11 cellular contexts compared by ENCODE assay signal in genomic region chr2:88187927-88188326, GRCh38. TPM values are rescaled to one million over a fixed set of nuclear protein-coding genes. Genes with fewer than 3 reads are reported as not detected.
DNase-seq lines count a peak whose midpoint lies in the region; ATAC-seq, FAIRE-seq and TF ChIP-seq lines count a peak whose summit lies in the region.
"Had no signal": no experiment of that assay in that cellular context is flagged by ENCODE, and none has a peak within 500 bp of the region (broad histone marks: within the 10 kb centered on the region; RNA-seq: fewer than 3 reads in every experiment).

No MANE protein-coding gene starts in this region.

- POLR2A ChIA-PET in K562 (lab: Yijun Ruan, JAX) = no interaction called here

- BruUV-seq in K562 (replicated peaks; lab: Mats Ljungman, UMichigan) = no TSS peak

- intact Hi-C loops in K562 (cut with micrococcal nuclease) = loop anchor here (1.0 to 5.0 kb wide), 3 partner anchors 126 to 364 kb away; no protein-coding TSS in a partner anchor

- H3K4me2 ChIP-seq in MM.1S (ENCODE audit: low read depth, low read length) = no peak overlapping the region
- H3K4me2 ChIP-seq in K562 (ENCODE audit: insufficient read depth, low read length) = no peak overlapping the region
- H3K4me2 ChIP-seq in neural progenitor cell = no peak overlapping the region

- ATAC-seq in K562 (peak; percentile 82), GM21381 (IDR thresholded peaks at IDR 0.05; ENCODE audit: unreplicated experiment) (no peak)

- H3K9me3 ChIP-seq in MM.1S (replicated peaks; ENCODE audit: insufficient read depth, low read length) (no peaks in the 10 kb centered on the region), K562 (replicated peaks; ENCODE audit: control insufficient read depth, insufficient read depth, low read depth, low read length) (no peaks in the 10 kb centered on the region), neural progenitor cell (ENCODE audit: low read depth) (no peaks in the 10 kb centered on the region)
- H3K9me3 ChIP-seq: gastroesophageal sphincter had no signal

- FAIRE-seq in K562 (lab: Jason Lieb, UNC) = no peak

- no peak overlapping the region for H3K4me3 Mint-ChIP-seq in neural progenitor cell
- H3K4me3 Mint-ChIP-seq: activated T-helper 1 cell treated with anti-CD3 and anti-CD28 coated beads, Interleukin-12 subunit alpha, Interleukin-12 subunit beta, Interleukin-2, Interleukin-4 antibody, amounts not matched to agents 30 ng/mL and 10 ng/mL and 1 ng/mL, durations not matched to agents 14 hours and 24 hours and 36 hours had no signal

- no peak for TF ChIP-seq EP300 in K562 (IDR thresholded peaks at IDR 0.05; ENCODE audit: low read length)

- H3K4me1 Mint-ChIP-seq in neural progenitor cell = no peaks in the 10 kb centered on the region

- TF ChIP-seq CTCF in MM.1S (IDR thresholded peaks at IDR 0.05; ENCODE audit: low read length) (peak; percentile 38), K562 (IDR thresholded peaks at IDR 0.05 in 2 of 3, conservative IDR thresholded peaks at IDR 0.05 in 1 of 3; ENCODE audit: insufficient read depth in 2 of 3, low read depth in 1 of 3, low read length in 3 of 3) (peak; percentile 69 to 75 (median 72)), neural progenitor cell (IDR thresholded peaks at IDR 0.05) (peak; percentile 59)

- H3K9me2 ChIP-seq in MM.1S (replicated peaks; ENCODE audit: insufficient read depth, low read length) = no peaks in the 10 kb centered on the region

- CTCF ChIA-PET in K562 (lab: Yijun Ruan, JAX; ENCODE audit: low intra/inter-chr PET ratio) = interaction anchor here (0.5 to 1.6 kb wide), 3 partner anchors 204 to 1700 kb away, joined by 3 to 8 read pairs (median 4); no protein-coding TSS in a partner anchor

- H4K20me1 ChIP-seq in MM.1S (ENCODE audit: insufficient read depth, low read length) (no peaks in the 10 kb centered on the region), K562 (replicated peaks; ENCODE audit: control insufficient read depth, insufficient read depth, low read length) (peaks cover 6% of the 10 kb centered on the region), neural progenitor cell (ENCODE audit: low read depth) (no peaks in the 10 kb centered on the region)

- peak; percentile 12 to 46 for DNase-seq in NCI-H524 (lab: John Stamatoyannopoulos, UW)
- no peak for DNase-seq in NCI-H524 treated with DMSO at 0.1 percent for 48 hours (lab: John Stamatoyannopoulos, UW)
- DNase-seq in MM.1S = no peak
- DNase-seq in K562 (ENCODE audit: extremely low read depth in 1 of 4, low spot score in 3 of 4) = peak; percentile 20 to 44 (median 36)
- DNase-seq in neural progenitor cell (ENCODE audit: low spot score) = peak; percentile 53
- no peak for DNase-seq in SW 1271 (lab: John Stamatoyannopoulos, UW)
- no peak for DNase-seq in activated effector memory CD4-positive, alpha-beta T cell treated with Interleukin-2 at 50 U/mL for 16 hours

- H3K9ac ChIP-seq in MM.1S (ENCODE audit: low read length) (no peak overlapping the region), K562 (ENCODE audit: insufficient read depth in 1 of 2, low read depth in 2 of 2, low read length in 2 of 2) (no peak overlapping the region), neural progenitor cell (no peak overlapping the region)

- H2AFZ ChIP-seq in MM.1S (ENCODE audit: low read length) (no peak overlapping the region), K562 (ENCODE audit: low read depth, low read length) (no peak overlapping the region), neural progenitor cell (replicated peaks) (no peak overlapping the region)

- H3K36me3 ChIP-seq in MM.1S (replicated peaks; ENCODE audit: insufficient read depth, low read length) (no peaks in the 10 kb centered on the region), K562 (ENCODE audit: control insufficient read depth, insufficient read depth, low read length) (no peaks in the 10 kb centered on the region), neural progenitor cell (no peaks in the 10 kb centered on the region)

- peaks cover 3% of the 10 kb centered on the region; the same call in 1 of the 2 replicates for H3F3A ChIP-seq in MM.1S (ENCODE audit: insufficient read depth, low read length)
- H3F3A ChIP-seq in neural progenitor cell (ENCODE audit: low read depth) = no peaks in the 10 kb centered on the region

- H3K27me3 Mint-ChIP-seq in neural progenitor cell (ENCODE audit: insufficient read depth, low read depth) = peaks cover 9% of the 10 kb centered on the region

- TF ChIP-seq RAD21 in K562 (CRISPR knock-in tag; conservative IDR thresholded peaks at IDR 0.05 in 1 of 2, IDR thresholded peaks at IDR 0.05 in 1 of 2) = peak; percentile 48 to 69

- no peak overlapping the region for H3K4me3 ChIP-seq in MM.1S (ENCODE audit: low read length)
- H3K4me3 ChIP-seq in K562 = no peak overlapping the region
- H3K4me3 ChIP-seq in neural progenitor cell = no peak overlapping the region
- H3K4me3 ChIP-seq: gastroesophageal sphincter had no signal

- 0% methylated on average over 6 of the region's 6 CpGs for WGBS in K562 (ENCODE audit: insufficient coverage, low coverage, missing lambda C conversion rate)

- in situ Hi-C loops in K562 (cut with MboI) = loop anchor here (25.0 kb wide), 1 partner anchor 274 kb away; the partner anchor contains the start of gene FOXI3

- H3K4me1 ChIP-seq in MM.1S (ENCODE audit: low read length) (peaks cover 29% of the 10 kb centered on the region), K562 (replicated peaks in 1 of 2; ENCODE audit: control insufficient read depth in 2 of 2, insufficient read depth in 2 of 2, low read length in 2 of 2) (peaks cover 0 to 3% of the 10 kb centered on the region in 2 experiments; a peak in 1 of 5 replicates), neural progenitor cell (peaks cover 8% of the 10 kb centered on the region)
- H3K4me1 ChIP-seq: gastroesophageal sphincter had no signal

- H3K9me1 ChIP-seq in K562 (ENCODE audit: control insufficient read depth, insufficient read depth, low read length) = no peaks in the 10 kb centered on the region

- H3K27ac ChIP-seq in MM.1S (ENCODE audit: low read length) (no peak overlapping the region), K562 (ENCODE audit: extremely low read depth, low read depth, low read length) (no peak overlapping the region), neural progenitor cell (no peak overlapping the region)
- H3K27ac ChIP-seq: gastroesophageal sphincter, VCaP had no signal

- no peaks in the 10 kb centered on the region for H3K27me3 ChIP-seq in MM.1S (replicated peaks; ENCODE audit: insufficient read depth, low read length)
- peaks cover 2 to 29% of the 10 kb centered on the region in 2 experiments; a peak in 3 of 5 replicates for H3K27me3 ChIP-seq in K562 (ENCODE audit: control insufficient read depth in 2 of 2, insufficient read depth in 2 of 2, low read length in 2 of 2)
- H3K27me3 ChIP-seq in neural progenitor cell = no peaks in the 10 kb centered on the region
- H3K27me3 ChIP-seq: gastroesophageal sphincter had no signal

- no peaks in the 10 kb centered on the region for H3K36me3 Mint-ChIP-seq in neural progenitor cell

- H3K79me2 ChIP-seq in MM.1S (ENCODE audit: low read length) (no peaks in the 10 kb centered on the region), K562 (ENCODE audit: control insufficient read depth, insufficient read depth, low read length) (no peaks in the 10 kb centered on the region), neural progenitor cell (ENCODE audit: low read depth) (no peaks in the 10 kb centered on the region)

- no peaks in the 10 kb centered on the region for H3K9me3 Mint-ChIP-seq in neural progenitor cell

- H3K27ac Mint-ChIP-seq in neural progenitor cell = no peak overlapping the region
- H3K27ac Mint-ChIP-seq: activated T-helper 1 cell treated with anti-CD3 and anti-CD28 coated beads, Interleukin-12 subunit alpha, Interleukin-12 subunit beta, Interleukin-2, Interleukin-4 antibody, amounts not matched to agents 30 ng/mL and 10 ng/mL and 1 ng/mL, durations not matched to agents 14 hours and 24 hours and 36 hours had no signal

- TF ChIP-seq POLR2A in K562 (conservative IDR thresholded peaks at IDR 0.05) = no peak

TF ChIP-seq in K562, 482 proteins besides CTCF, POLR2A, EP300 and RAD21 (continues in another document):
- no peak for TF ChIP-seq EP400 (IDR thresholded peaks at IDR 0.05)
- TF ChIP-seq, protein P1, sequence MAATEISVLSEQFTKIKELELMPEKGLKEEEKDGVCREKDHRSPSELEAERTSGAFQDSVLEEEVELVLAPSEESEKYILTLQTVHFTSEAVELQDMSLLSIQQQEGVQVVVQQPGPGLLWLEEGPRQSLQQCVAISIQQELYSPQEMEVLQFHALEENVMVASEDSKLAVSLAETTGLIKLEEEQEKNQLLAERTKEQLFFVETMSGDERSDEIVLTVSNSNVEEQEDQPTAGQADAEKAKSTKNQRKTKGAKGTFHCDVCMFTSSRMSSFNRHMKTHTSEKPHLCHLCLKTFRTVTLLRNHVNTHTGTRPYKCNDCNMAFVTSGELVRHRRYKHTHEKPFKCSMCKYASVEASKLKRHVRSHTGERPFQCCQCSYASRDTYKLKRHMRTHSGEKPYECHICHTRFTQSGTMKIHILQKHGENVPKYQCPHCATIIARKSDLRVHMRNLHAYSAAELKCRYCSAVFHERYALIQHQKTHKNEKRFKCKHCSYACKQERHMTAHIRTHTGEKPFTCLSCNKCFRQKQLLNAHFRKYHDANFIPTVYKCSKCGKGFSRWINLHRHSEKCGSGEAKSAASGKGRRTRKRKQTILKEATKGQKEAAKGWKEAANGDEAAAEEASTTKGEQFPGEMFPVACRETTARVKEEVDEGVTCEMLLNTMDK (IDR thresholded peaks at IDR 0.05; ENCODE audit: borderline replicate concordance, insufficient read depth, low read depth, low read length, poor library complexity, severe bottlenecking) = no peak

RNA-seq across cellular contexts. Expression of gene THNSL2, which starts 17.8 kb away (rescaled TPM):
- total RNA-seq in K562 (2011; cell fraction: chromatin; rRNA removed; ENCODE audit: low replicate concordance) = not detected in 2 replicates
- total RNA-seq in K562 (2011; cell fraction: nucleolus; rRNA removed) = not detected in 2 replicates
- total RNA-seq in K562 (2011; cell fraction: nucleoplasm; rRNA removed) = not detected in 2 replicates
- total RNA-seq in K562 (2014; rRNA removed) (not detected in 2 replicates), K562 (2014; rRNA removed; fragmentation: Illumina TruSeq; extraction: Trizol) (not detected in 2 replicates), K562 (2015; rRNA removed; fragmentation: Illumina TruSeq; extraction: Trizol) (not detected in 2 replicates), K562 (2021) (0.54 TPM in 1 of 2 replicates, not detected in the other), neural progenitor cell (ENCODE audit: low replicate concordance) (1.5 and 4.7 TPM in 2 replicates)
- polyA plus RNA-seq in K562 (2011; rRNA removed) (not detected in 2 replicates), K562 (2014; fragmentation: Illumina TruSeq; extraction: Trizol) (not detected in 2 replicates), K562 (2014; fragmentation: Nextera tagmentation; extraction: Ambion mirVana) (not detected), K562 (2014; rRNA removed) (not detected in 2 replicates)
- polyA plus RNA-seq in K562 (2011; cell fraction: cytosol; rRNA removed) = not detected in 2 replicates
- polyA plus RNA-seq in K562 (2011; cell fraction: nucleus; rRNA removed) = not detected in 2 replicates
- not detected in 2 replicates for polyA plus RNA-seq in K562 (2012)
- not detected in 2 replicates for polyA minus RNA-seq in K562 (2011; rRNA and poly(A)+ RNA removed)
- polyA minus RNA-seq in K562 (2011; cell fraction: cytosol; rRNA and poly(A)+ RNA removed) = not detected in 2 replicates
- not detected in 2 replicates for polyA minus RNA-seq in K562 (2011; cell fraction: nucleus; rRNA and poly(A)+ RNA removed)

Comparison
In these comparisons a context has a peak if more than half of its experiments do, and no peak if none do; other contexts are left out.
1. DNase-seq: peak in NCI-H524 (2 of 2), K562 (4 of 4) and neural progenitor cell (single experiment); none in NCI-H524 treated with DMSO at 0.1 percent for 48 hours (single experiment), MM.1S (single experiment), SW 1271 (0 of 2) and activated effector memory CD4-positive, alpha-beta T cell treated with Interleukin-2 at 50 U/mL for 16 hours (single experiment).
2. Peak in every context shown above with its lines, with median percentiles within 50 percentile points of each other: CTCF ChIP-seq.